ENCODE assay signal across 2 cellular contexts in the genomic region with DNA sequence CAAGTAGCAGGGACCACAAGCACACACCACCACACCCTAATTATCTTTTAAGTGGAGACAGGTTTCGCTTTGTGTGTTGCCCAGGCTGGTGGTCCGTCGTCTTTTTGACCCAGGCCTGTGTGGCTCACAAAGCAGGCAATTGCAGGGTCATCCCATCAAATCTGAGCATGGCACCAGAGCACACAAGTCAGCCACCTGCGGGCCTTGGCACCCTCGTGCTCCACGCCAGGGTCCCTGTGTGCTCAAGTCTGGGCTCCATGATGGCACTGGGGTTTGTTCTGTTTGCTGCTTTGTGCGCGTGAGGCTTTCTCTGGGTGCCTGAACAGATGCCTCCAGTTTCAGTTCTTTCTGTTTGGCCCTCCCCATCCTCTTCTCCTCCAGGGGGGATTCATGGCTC.
TF ChIP-seq lines count a peak whose summit lies in the region.

No MANE protein-coding gene starts in this region.

TF ChIP-seq in SK-N-SH, 30 proteins besides CTCF, POLR2A, EP300 and RAD21:
- TF ChIP-seq, protein P1, sequence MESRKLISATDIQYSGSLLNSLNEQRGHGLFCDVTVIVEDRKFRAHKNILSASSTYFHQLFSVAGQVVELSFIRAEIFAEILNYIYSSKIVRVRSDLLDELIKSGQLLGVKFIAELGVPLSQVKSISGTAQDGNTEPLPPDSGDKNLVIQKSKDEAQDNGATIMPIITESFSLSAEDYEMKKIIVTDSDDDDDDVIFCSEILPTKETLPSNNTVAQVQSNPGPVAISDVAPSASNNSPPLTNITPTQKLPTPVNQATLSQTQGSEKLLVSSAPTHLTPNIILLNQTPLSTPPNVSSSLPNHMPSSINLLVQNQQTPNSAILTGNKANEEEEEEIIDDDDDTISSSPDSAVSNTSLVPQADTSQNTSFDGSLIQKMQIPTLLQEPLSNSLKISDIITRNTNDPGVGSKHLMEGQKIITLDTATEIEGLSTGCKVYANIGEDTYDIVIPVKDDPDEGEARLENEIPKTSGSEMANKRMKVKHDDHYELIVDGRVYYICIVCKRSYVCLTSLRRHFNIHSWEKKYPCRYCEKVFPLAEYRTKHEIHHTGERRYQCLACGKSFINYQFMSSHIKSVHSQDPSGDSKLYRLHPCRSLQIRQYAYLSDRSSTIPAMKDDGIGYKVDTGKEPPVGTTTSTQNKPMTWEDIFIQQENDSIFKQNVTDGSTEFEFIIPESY (IDR thresholded peaks at IDR 0.05; ENCODE audit: borderline replicate concordance, low read depth): no peak
- TF ChIP-seq FOSL2 (IDR thresholded peaks at IDR 0.05; ENCODE audit: borderline replicate concordance, low read depth) (no peak), FOXM1 (IDR thresholded peaks at IDR 0.05; ENCODE audit: low read depth) (no peak), POLR2AphosphoS5 (IDR thresholded peaks at IDR 0.05; ENCODE audit: low read depth, low read length) (no peak)

TF ChIP-seq in SK-N-SH treated with all-trans-retinoic acid at 6 μM for 48 hours, 23 proteins besides CTCF, POLR2A, EP300 and RAD21 (continued from another document):
- TF ChIP-seq TCF4 (CRISPR knock-in tag; IDR thresholded peaks at IDR 0.05; ENCODE audit: borderline replicate concordance) (no peak), ZFP3 (CRISPR knock-in tag; IDR thresholded peaks at IDR 0.05) (no peak), RARB (CRISPR knock-in tag; IDR thresholded peaks at IDR 0.05) (no peak), BACH2 (CRISPR knock-in tag; IDR thresholded peaks at IDR 0.05; ENCODE audit: borderline replicate concordance) (no peak), ZNF8 (CRISPR knock-in tag; IDR thresholded peaks at IDR 0.05) (no peak), OSR1 (CRISPR knock-in tag; IDR thresholded peaks at IDR 0.05) (no peak), ESRRG (CRISPR knock-in tag; IDR thresholded peaks at IDR 0.05) (no peak), PATZ1 (CRISPR knock-in tag; IDR thresholded peaks at IDR 0.05; ENCODE audit: borderline replicate concordance) (no peak), SNAI2 (CRISPR knock-in tag; IDR thresholded peaks at IDR 0.05) (no peak), ZNF565 (CRISPR knock-in tag; conservative IDR thresholded peaks at IDR 0.05; ENCODE audit: low read depth) (no peak), CSDC2 (CRISPR knock-in tag; IDR thresholded peaks at IDR 0.05) (no peak), ZFP30 (CRISPR knock-in tag; IDR thresholded peaks at IDR 0.05) (no peak), ZNF70 (CRISPR knock-in tag; IDR thresholded peaks at IDR 0.05) (no peak)
- TF ChIP-seq, protein P2, sequence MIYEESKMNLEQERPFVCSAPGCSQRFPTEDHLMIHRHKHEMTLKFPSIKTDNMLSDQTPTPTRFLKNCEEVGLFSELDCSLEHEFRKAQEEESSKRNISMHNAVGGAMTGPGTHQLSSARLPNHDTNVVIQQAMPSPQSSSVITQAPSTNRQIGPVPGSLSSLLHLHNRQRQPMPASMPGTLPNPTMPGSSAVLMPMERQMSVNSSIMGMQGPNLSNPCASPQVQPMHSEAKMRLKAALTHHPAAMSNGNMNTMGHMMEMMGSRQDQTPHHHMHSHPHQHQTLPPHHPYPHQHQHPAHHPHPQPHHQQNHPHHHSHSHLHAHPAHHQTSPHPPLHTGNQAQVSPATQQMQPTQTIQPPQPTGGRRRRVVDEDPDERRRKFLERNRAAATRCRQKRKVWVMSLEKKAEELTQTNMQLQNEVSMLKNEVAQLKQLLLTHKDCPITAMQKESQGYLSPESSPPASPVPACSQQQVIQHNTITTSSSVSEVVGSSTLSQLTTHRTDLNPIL (CRISPR knock-in tag; IDR thresholded peaks at IDR 0.05; ENCODE audit: low read depth): no peak
